In genomic region chr19:8144273-8144672, GRCh38 we compare ENCODE assay signal across 35 cellular contexts. TPM values are rescaled to one million over a fixed set of nuclear protein-coding genes. Genes with fewer than 3 reads are reported as not detected.
"Had no signal": no experiment of that assay in that cellular context is flagged by ENCODE, and none has a peak within 500 bp of the region (broad histone marks: within the 10 kb centered on the region; RNA-seq: fewer than 3 reads in every experiment).

No MANE protein-coding gene starts in this region.

- H3K9me3 Mint-ChIP-seq: natural killer cell; nephron progenitor cell; neural crest cell; stimulated activated memory B cell treated with anti-CD40 and anti-IgM and Interleukin-4, amounts not matched to agents 10 μg/mL and 1 μg/mL and 100 μg/mL, for 72 hours; stimulated activated naive CD8-positive, alpha-beta T cell treated with anti-CD3 and anti-CD28 coated beads, Interleukin-15, amount 100 ng/mL, for 72 hours; type B pancreatic cell had no signal

- H3K4me1 ChIP-seq: psoas muscle had no signal

- H3K4me3 ChIP-seq: ovary, psoas muscle, skin epidermis, smooth muscle cell, spleen, suprapubic skin, testis, tibial artery, transverse colon, upper lobe of right lung, uterus had no signal

- H3K9me3 ChIP-seq: neutrophil, ovary, psoas muscle, spleen, suprapubic skin, testis, tibial artery, transverse colon, upper lobe of right lung, uterus had no signal

- H3K27ac Mint-ChIP-seq: naive thymus-derived CD4-positive, alpha-beta T cell; natural killer cell; progenitor cell of endocrine pancreas; stimulated activated memory B cell treated with anti-CD40 and anti-IgM and Interleukin-4, amounts not matched to agents 10 μg/mL and 1 μg/mL and 100 μg/mL, for 72 hours; stimulated activated naive CD8-positive, alpha-beta T cell treated with anti-CD3 and anti-CD28 coated beads, Interleukin-15, amount 100 ng/mL, for 72 hours; type B pancreatic cell had no signal

- H3K4me2 ChIP-seq: smooth muscle cell had no signal

- ATAC-seq: naive thymus-derived CD4-positive, alpha-beta T cell; natural killer cell; psoas muscle; right cardiac atrium; sciatic nerve; stimulated activated memory B cell treated with anti-CD40 and anti-IgM and Interleukin-4, amounts not matched to agents 10 μg/mL and 1 μg/mL and 100 μg/mL, for 72 hours; stimulated activated naive CD8-positive, alpha-beta T cell treated with anti-CD3 and anti-CD28 coated beads, Interleukin-15, amount 100 ng/mL, for 72 hours; stimulated activated naive CD8-positive, alpha-beta T cell treated with anti-CD3 and anti-CD28 coated beads, Interleukin-15, Interleukin-2, amounts not matched to agents 100 U/mL and 50 U/mL, for 24 hours; upper lobe of right lung had no signal

- H2AFZ ChIP-seq: parathyroid adenoma had no signal

- H3K4me3 Mint-ChIP-seq: naive thymus-derived CD4-positive, alpha-beta T cell; natural killer cell; neural crest cell; stimulated activated memory B cell treated with anti-CD40 and anti-IgM and Interleukin-4, amounts not matched to agents 10 μg/mL and 1 μg/mL and 100 μg/mL, for 72 hours; stimulated activated naive CD8-positive, alpha-beta T cell treated with anti-CD3 and anti-CD28 coated beads, Interleukin-15, amount 100 ng/mL, for 72 hours; type B pancreatic cell had no signal

- DNase-seq: naive thymus-derived CD4-positive, alpha-beta T cell; natural killer cell; nephron progenitor cell; nucleus accumbens; ovary; posterior cingulate gyrus; psoas muscle; right cardiac atrium; spleen; stimulated activated CD4-positive, alpha-beta T cell treated with anti-CD3 and anti-CD28 coated beads, Interleukin-12 subunit alpha, Interleukin-12 subunit beta, amount 100 ng/mL, for 4 hours; stimulated activated CD4-positive, alpha-beta T cell treated with anti-CD3 and anti-CD28 coated beads, Interleukin-1b, Interleukin-23, amount 100 ng/mL, for 48 hours; stimulated activated CD4-positive, alpha-beta T cell treated with anti-CD3 and anti-CD28 coated beads, Interleukin-4, amount 100 ng/mL, for 1 hour; stimulated activated CD4-positive, alpha-beta T cell treated with anti-CD3 and anti-CD28 coated beads, Interleukin-4, amount 100 ng/mL, for 4 hours; stimulated activated CD8-positive, alpha-beta memory T cell treated with anti-CD3 and anti-CD28 coated beads, Interleukin-4, amount 100 ng/mL, for 48 hours; stimulated activated naive CD4-positive, alpha-beta T cell; stimulated activated naive CD8-positive, alpha-beta T cell treated with anti-CD3 and anti-CD28 coated beads, Interleukin-15, amount 100 ng/mL, for 72 hours; stimulated activated naive CD8-positive, alpha-beta T cell treated with anti-CD3 and anti-CD28 coated beads, Interleukin-15, Interleukin-2, amounts not matched to agents 100 U/mL and 50 U/mL, for 24 hours; substantia nigra; testis; tibial artery; transverse colon; upper lobe of right lung; uterus had no signal

- H3K27ac ChIP-seq: neutrophil, ovary, parathyroid adenoma, psoas muscle, skin epidermis, spleen, suprapubic skin, testis, tibial artery, transverse colon, upper lobe of right lung, uterus had no signal

- H3K27me3 Mint-ChIP-seq: progenitor cell of endocrine pancreas, type B pancreatic cell had no signal

- H3K27me3 ChIP-seq: ovary, testis had no signal

- H3K36me3 Mint-ChIP-seq: natural killer cell; stimulated activated memory B cell treated with anti-CD40 and anti-IgM and Interleukin-4, amounts not matched to agents 10 μg/mL and 1 μg/mL and 100 μg/mL, for 72 hours had no signal

- H3K36me3 ChIP-seq: neutrophil, ovary, spleen, suprapubic skin, tibial artery, transverse colon, upper lobe of right lung, uterus had no signal

- H3K79me2 ChIP-seq: parathyroid adenoma had no signal

RNA-seq across cellular contexts. Expression of gene FBN3, which starts 5.1 kb away (rescaled TPM):
- total RNA-seq: naive thymus-derived CD4-positive, alpha-beta T cell; omental fat pad; right cardiac atrium; smooth muscle cell; spleen; transverse colon had no signal
- polyA plus RNA-seq: naive thymus-derived CD4-positive, alpha-beta T cell; right cardiac atrium; smooth muscle cell; urinary bladder had no signal
